In the genomic region with DNA sequence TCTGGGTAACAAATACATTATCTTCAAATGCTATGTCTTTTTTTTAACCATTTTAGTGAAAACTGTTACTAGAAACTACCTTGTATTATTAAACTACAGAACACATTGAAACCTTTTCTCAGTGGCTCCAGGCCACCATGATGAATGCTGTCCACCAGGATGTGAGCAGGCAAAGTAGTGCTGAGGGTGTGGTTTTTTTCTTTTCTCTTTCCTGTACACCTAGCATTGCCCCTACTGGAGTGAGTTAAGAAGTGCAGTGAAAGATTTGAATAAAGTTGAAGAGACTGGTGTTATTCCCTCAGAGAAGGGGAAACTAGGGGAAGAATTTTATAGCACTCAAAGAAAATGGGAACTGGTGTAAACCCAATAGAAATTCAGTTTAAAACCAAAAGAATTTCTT, we compare ENCODE assay signal across 8 cellular contexts.
A peak's percentile ranks its signal among the peaks of the same experiment; 100 is the strongest.
DNase-seq lines count a peak whose midpoint lies in the region; ATAC-seq and TF ChIP-seq lines count a peak whose summit lies in the region.

No MANE protein-coding gene starts in this region.

- no peaks in the 10 kb centered on the region for H3K27me3 ChIP-seq in esophagus squamous epithelium
- H3K27me3 ChIP-seq in transverse colon: no peaks in the 10 kb centered on the region

- H3K4me3 ChIP-seq in esophagus squamous epithelium (no peak overlapping the region), transverse colon (no peak overlapping the region)

- no peak for DNase-seq in activated T-cell treated with anti-CD3 and anti-CD28 coated beads, Interleukin-2, amount 50 U/mL, for 4 hours
- no peak for DNase-seq in activated T-cell treated with anti-CD3 and anti-CD28 coated beads, Interleukin-2, amount 50 U/mL, for 24 hours
- peak; percentile 57 for DNase-seq in NCI-H69 (lab: John Stamatoyannopoulos, UW)
- DNase-seq in esophagus squamous epithelium (lab: John Stamatoyannopoulos, UW): no peak
- no peak for DNase-seq in transverse colon
- no peak for DNase-seq in activated naive CD4-positive, alpha-beta T cell treated with anti-CD3 and anti-CD28 coated beads, Interleukin-2, amount 50 U/mL, for 16 hours

- TF ChIP-seq EP300 in transverse colon (IDR thresholded peaks at IDR 0.05; ENCODE audit: low read depth): no peak

- H3K9me3 Mint-ChIP-seq in activated T-cell treated with anti-CD3 and anti-CD28 coated beads, Interleukin-2, amount 50 U/mL, for 4 hours: no peaks in the 10 kb centered on the region
- H3K9me3 Mint-ChIP-seq in activated T-cell treated with anti-CD3 and anti-CD28 coated beads, Interleukin-2, amount 50 U/mL, for 24 hours: no peaks in the 10 kb centered on the region

- H3K36me3 Mint-ChIP-seq in activated T-cell treated with anti-CD3 and anti-CD28 coated beads, Interleukin-2, amount 50 U/mL, for 4 hours (ENCODE audit: insufficient read depth): peaks cover 47% of the 10 kb centered on the region
- H3K36me3 Mint-ChIP-seq in activated T-cell treated with anti-CD3 and anti-CD28 coated beads, Interleukin-2, amount 50 U/mL, for 24 hours (ENCODE audit: low read depth): peaks cover 66% of the 10 kb centered on the region

- no peak overlapping the region for H3K4me3 Mint-ChIP-seq in activated T-cell treated with anti-CD3 and anti-CD28 coated beads, Interleukin-2, amount 50 U/mL, for 4 hours
- H3K4me3 Mint-ChIP-seq in activated T-cell treated with anti-CD3 and anti-CD28 coated beads, Interleukin-2, amount 50 U/mL, for 24 hours: no peak overlapping the region

- TF ChIP-seq POLR2A in esophagus squamous epithelium (IDR thresholded peaks at IDR 0.05) (no peak), transverse colon (IDR thresholded peaks at IDR 0.05) (no peak)

- H3K9me3 ChIP-seq in esophagus squamous epithelium (no peaks in the 10 kb centered on the region), transverse colon (no peaks in the 10 kb centered on the region)

- no peak overlapping the region for H3K27ac ChIP-seq in esophagus squamous epithelium
- no peak overlapping the region for H3K27ac ChIP-seq in transverse colon

- in situ Hi-C loops in transverse colon (cut with MboI; ENCODE audit: low pct_ligation_motif_present in 1 of 4, low pct_unique_long_range_greater_than_20kb in 1 of 4, low sequenced_read_pairs in 3 of 4): no loop called here

- ATAC-seq in activated T-cell treated with anti-CD3 and anti-CD28 coated beads, Interleukin-2, amount 50 U/mL, for 4 hours: peak; percentile 59 to 60
- ATAC-seq in HG03025 (IDR thresholded peaks at IDR 0.05; ENCODE audit: low FRiP score, unreplicated experiment): no peak
- no peak for ATAC-seq in GM18519 (IDR thresholded peaks at IDR 0.05; ENCODE audit: low FRiP score, unreplicated experiment)

- no peaks in the 10 kb centered on the region for H3K27me3 Mint-ChIP-seq in activated T-cell treated with anti-CD3 and anti-CD28 coated beads, Interleukin-2, amount 50 U/mL, for 4 hours (ENCODE audit: low read depth)
- H3K27me3 Mint-ChIP-seq in activated T-cell treated with anti-CD3 and anti-CD28 coated beads, Interleukin-2, amount 50 U/mL, for 24 hours: no peaks in the 10 kb centered on the region

- H3K36me3 ChIP-seq in esophagus squamous epithelium: peaks cover 0 to 83% (median 0%) of the 10 kb centered on the region in 3 donors
- H3K36me3 ChIP-seq in transverse colon: peaks cover 0 to 9% (median 0%) of the 10 kb centered on the region in 4 donors

- H3K4me1 Mint-ChIP-seq in activated T-cell treated with anti-CD3 and anti-CD28 coated beads, Interleukin-2, amount 50 U/mL, for 4 hours (ENCODE audit: low read depth): peaks cover 16% of the 10 kb centered on the region
- peaks cover 26% of the 10 kb centered on the region for H3K4me1 Mint-ChIP-seq in activated T-cell treated with anti-CD3 and anti-CD28 coated beads, Interleukin-2, amount 50 U/mL, for 24 hours (ENCODE audit: low read depth)

- intact Hi-C loops in esophagus squamous epithelium (cut with DNase I) (no loop called here), transverse colon (cut with DNase I; ENCODE audit: low total_unique reads) (no loop called here)

- TF ChIP-seq CTCF in esophagus squamous epithelium (IDR thresholded peaks at IDR 0.05): peak in 4 of 6 experiments; percentile 33 to 67 (median 42)
- TF ChIP-seq CTCF in transverse colon (IDR thresholded peaks at IDR 0.05): peak; percentile 34 to 57 (median 43)

- H3K4me1 ChIP-seq in esophagus squamous epithelium (peaks cover 0 to 30% (median 3%) of the 10 kb centered on the region in 3 donors), transverse colon (peaks cover 9 to 31% (median 15%) of the 10 kb centered on the region in 4 donors)

- no peak overlapping the region for H3K27ac Mint-ChIP-seq in activated T-cell treated with anti-CD3 and anti-CD28 coated beads, Interleukin-2, amount 50 U/mL, for 24 hours

Comparison
In these comparisons a context has a peak if more than half of its experiments do, and no peak if none do; other contexts are left out.
1. ATAC-seq: peak in activated T-cell treated with anti-CD3 and anti-CD28 coated beads, Interleukin-2, amount 50 U/mL, for 4 hours (2 of 2); none in HG03025 (single experiment) and GM18519 (single experiment).